ENCODE assay signal across 21 cellular contexts in genomic region chr5:122978644-122979297, GRCh38. TPM values are rescaled to one million over a fixed set of nuclear protein-coding genes. Genes with fewer than 3 reads are reported as not detected.
"Had no signal": no experiment of that assay in that cellular context is flagged by ENCODE, and none has a peak within 500 bp of the region (broad histone marks: within the 10 kb centered on the region; RNA-seq: fewer than 3 reads in every experiment).

No MANE protein-coding gene starts in this region.

- H3K4me1 ChIP-seq: heart left ventricle, left ventricle myocardium inferior, lower lobe of right lung, right atrium auricular region, sigmoid colon, testis, tibial artery had no signal

- H3K27ac ChIP-seq: dorsolateral prefrontal cortex, heart left ventricle, left ventricle myocardium inferior, lower lobe of right lung, right atrium auricular region, sigmoid colon, testis, tibial artery had no signal

- H3K36me3 Mint-ChIP-seq: naive thymus-derived CD8-positive, alpha-beta T cell; stimulated activated memory B cell treated with anti-CD40 and anti-IgM and Interleukin-4, amounts not matched to agents 10 μg/mL and 1 μg/mL and 100 μg/mL, for 72 hours; type B pancreatic cell had no signal

- H3K27ac Mint-ChIP-seq: nephron progenitor cell; stimulated activated memory B cell treated with anti-CD40 and anti-IgM and Interleukin-4, amounts not matched to agents 10 μg/mL and 1 μg/mL and 100 μg/mL, for 72 hours; type B pancreatic cell had no signal

- H3K27me3 ChIP-seq: dorsolateral prefrontal cortex, heart left ventricle, right atrium auricular region, sigmoid colon, testis, tibial artery had no signal

- H3K9me3 ChIP-seq: heart left ventricle, left ventricle myocardium inferior, lower lobe of right lung, right atrium auricular region, sigmoid colon, testis, tibial artery had no signal

- H3K4me3 Mint-ChIP-seq: naive thymus-derived CD8-positive, alpha-beta T cell; nephron progenitor cell; stimulated activated memory B cell treated with anti-CD40 and anti-IgM and Interleukin-4, amounts not matched to agents 10 μg/mL and 1 μg/mL and 100 μg/mL, for 72 hours; type B pancreatic cell had no signal

- H3K4me1 Mint-ChIP-seq: naive thymus-derived CD8-positive, alpha-beta T cell; nephron progenitor cell; stimulated activated memory B cell treated with anti-CD40 and anti-IgM and Interleukin-4, amounts not matched to agents 10 μg/mL and 1 μg/mL and 100 μg/mL, for 72 hours had no signal

- H3K36me3 ChIP-seq: heart left ventricle, left ventricle myocardium inferior, lower lobe of right lung, right atrium auricular region, sigmoid colon had no signal

- H3K27me3 Mint-ChIP-seq: stimulated activated memory B cell treated with anti-CD40 and anti-IgM and Interleukin-4, amounts not matched to agents 10 μg/mL and 1 μg/mL and 100 μg/mL, for 72 hours; type B pancreatic cell had no signal

- H3K9me3 Mint-ChIP-seq: naive thymus-derived CD8-positive, alpha-beta T cell; nephron progenitor cell; stimulated activated memory B cell treated with anti-CD40 and anti-IgM and Interleukin-4, amounts not matched to agents 10 μg/mL and 1 μg/mL and 100 μg/mL, for 72 hours; type B pancreatic cell had no signal

- DNase-seq: dorsolateral prefrontal cortex; effector CD4-positive, alpha-beta T cell; heart left ventricle; hippocampal formation; left cardiac atrium; left ventricle myocardium inferior; lower lobe of right lung; naive thymus-derived CD8-positive, alpha-beta T cell; nephron progenitor cell; nucleus accumbens; posterior cingulate gyrus; sigmoid colon; stimulated activated CD4-positive, alpha-beta T cell treated with anti-CD3 and anti-CD28 coated beads, Interleukin-2, amount 100 ng/mL, for 24 hours; stimulated activated CD4-positive, alpha-beta T cell treated with anti-CD3 and anti-CD28 coated beads, Interleukin-4, amount 100 ng/mL, for 4 hours; stimulated activated naive CD8-positive, alpha-beta T cell treated with anti-CD3 and anti-CD28 coated beads, Interleukin-15, Interleukin-2, amounts not matched to agents 100 U/mL and 50 U/mL, for 24 hours; substantia nigra; testis; tibial artery had no signal

- H3K4me3 ChIP-seq: dorsolateral prefrontal cortex, heart left ventricle, left ventricle myocardium inferior, lower lobe of right lung, right atrium auricular region, sigmoid colon, testis, tibial artery had no signal

RNA-seq across cellular contexts. Expression of gene PPIC, which starts 57.8 kb away (rescaled TPM):
- total RNA-seq: naive thymus-derived CD8-positive, alpha-beta T cell had no signal
- polyA plus RNA-seq: naive thymus-derived CD8-positive, alpha-beta T cell had no signal
